Comparison of ENCODE assay signal across 19 cellular contexts in the genomic region with DNA sequence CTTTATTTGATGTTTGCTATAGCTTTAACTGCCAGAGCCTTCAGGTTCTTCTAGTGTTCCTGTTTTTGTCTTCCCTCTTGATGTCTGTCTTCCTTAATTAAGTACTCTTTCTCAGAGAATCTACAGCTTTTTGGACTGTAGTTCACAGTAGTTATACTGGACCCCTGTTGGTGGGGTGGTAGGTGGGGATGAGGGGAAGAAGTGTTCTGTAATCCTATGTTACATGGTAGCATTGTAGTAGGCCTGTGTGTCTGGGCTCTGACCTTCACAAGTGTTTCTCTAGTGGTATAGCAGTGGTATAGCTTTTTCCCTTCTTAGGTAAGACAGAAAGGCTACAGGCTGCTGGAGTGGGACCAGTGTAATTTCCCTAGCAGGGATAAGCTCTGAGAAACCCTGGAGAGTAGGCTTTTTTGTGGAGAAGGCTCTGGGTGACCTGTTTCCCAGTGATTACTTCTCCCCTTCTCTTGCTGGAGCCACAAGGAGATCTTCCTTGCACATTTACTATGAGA. TPM values are rescaled to one million over a fixed set of nuclear protein-coding genes. Genes with fewer than 3 reads are reported as not detected.
DNase-seq lines count a peak whose midpoint lies in the region; ATAC-seq and TF ChIP-seq lines count a peak whose summit lies in the region.
"Had no signal": no experiment of that assay in that cellular context is flagged by ENCODE, and none has a peak within 500 bp of the region (broad histone marks: within the 10 kb centered on the region; RNA-seq: fewer than 3 reads in every experiment).

No MANE protein-coding gene starts in this region.

- H3K4me3 ChIP-seq in GM23338 (no peak overlapping the region), HUES48 (ENCODE audit: low read depth, low read length) (no peak overlapping the region), esophagus muscularis mucosa (no peak overlapping the region), lower lobe of right lung (no peak overlapping the region), right atrium auricular region (no peak overlapping the region)
- H3K4me3 ChIP-seq: BLaER1 treated with 17β-estradiol and CSF1 and Interleukin-3, amounts not matched to agents 10 nM and 100 nM had no signal

- POLR2A ChIA-PET in WTC11 (lab: Charles Lee): no interaction called here

- H3K36me3 Mint-ChIP-seq in GM23338 (ENCODE audit: low read depth): peaks cover 4% of the 10 kb centered on the region; the same call in 1 of the 3 replicates
- peaks cover 6% of the 10 kb centered on the region; the same call in 1 of the 2 replicates for H3K36me3 Mint-ChIP-seq in WTC11
- H3K36me3 Mint-ChIP-seq: CD8-positive, alpha-beta T cell had no signal

- H3K27ac ChIP-seq in GM23338 (ENCODE audit: low read depth): no peak overlapping the region
- peak overlapping the region; percentile 10 for H3K27ac ChIP-seq in HUES48 (ENCODE audit: low read depth, low read length)
- no peak overlapping the region for H3K27ac ChIP-seq in esophagus muscularis mucosa (replicated peaks in 1 of 4)
- H3K27ac ChIP-seq in lower lobe of right lung: no peak overlapping the region
- H3K27ac ChIP-seq in right atrium auricular region: no peak overlapping the region
- H3K27ac ChIP-seq: C4-2B had no signal

- H3K4me3 Mint-ChIP-seq in GM23338 (no peak overlapping the region), WTC11 (no peak overlapping the region)
- H3K4me3 Mint-ChIP-seq: B cell; CD4-positive, alpha-beta T cell; CD8-positive, alpha-beta T cell had no signal

- H3K4me1 Mint-ChIP-seq in GM23338 (peaks cover 22% of the 10 kb centered on the region), WTC11 (peaks cover 30% of the 10 kb centered on the region)
- H3K4me1 Mint-ChIP-seq: B cell had no signal

- TF ChIP-seq CTCF in GM23338 (conservative IDR thresholded peaks at IDR 0.05; ENCODE audit: low read depth in 2 of 2) (no peak), WTC11 (IDR thresholded peaks at IDR 0.05) (no peak), esophagus muscularis mucosa (IDR thresholded peaks at IDR 0.05) (no peak), lower lobe of right lung (IDR thresholded peaks at IDR 0.05) (no peak), right atrium auricular region (IDR thresholded peaks at IDR 0.05) (no peak)

- H3K36me3 ChIP-seq in GM23338 (ENCODE audit: insufficient read depth) (no peaks in the 10 kb centered on the region), HUES48 (ENCODE audit: control insufficient read depth, insufficient read depth, low read length) (no peaks in the 10 kb centered on the region), esophagus muscularis mucosa (no peaks in the 10 kb centered on the region), lower lobe of right lung (no peaks in the 10 kb centered on the region), right atrium auricular region (no peaks in the 10 kb centered on the region)
- H3K36me3 ChIP-seq: BLaER1 treated with 17β-estradiol and CSF1 and Interleukin-3, amounts not matched to agents 10 nM and 100 nM had no signal

- peaks cover 6% of the 10 kb centered on the region; the same call in 1 of the 3 replicates for H3K9me3 Mint-ChIP-seq in GM23338
- H3K9me3 Mint-ChIP-seq in WTC11: peaks cover 19% of the 10 kb centered on the region

- H3K9me3 ChIP-seq in HUES48 (ENCODE audit: control insufficient read depth, insufficient read depth, low read length): no peaks in the 10 kb centered on the region; the same call in 1 of the 2 replicates
- no peaks in the 10 kb centered on the region for H3K9me3 ChIP-seq in esophagus muscularis mucosa
- H3K9me3 ChIP-seq in lower lobe of right lung: no peaks in the 10 kb centered on the region
- peaks cover 0 to 17% of the 10 kb centered on the region in 2 donors for H3K9me3 ChIP-seq in right atrium auricular region
- H3K9me3 ChIP-seq: Caco-2 had no signal

- H3K27me3 Mint-ChIP-seq in GM23338 (ENCODE audit: insufficient read depth, low read depth, poor library complexity) (no peaks in the 10 kb centered on the region), WTC11 (ENCODE audit: low read depth) (no peaks in the 10 kb centered on the region)

- peak; percentile 14 for DNase-seq in GM23338 (ENCODE audit: low spot score)
- no peak for DNase-seq in WTC11 (ENCODE audit: low spot score)
- peak; percentile 62 for DNase-seq in esophagus muscularis mucosa (ENCODE audit: extremely low spot score)
- DNase-seq in lower lobe of right lung: no peak
- no peak for DNase-seq in SIG-M5 (lab: John Stamatoyannopoulos, UW)
- DNase-seq in right atrium auricular region (ENCODE audit: low spot score): no peak
- DNase-seq: 8988T; AML-193; Caco-2; Calu3; CD4-positive, alpha-beta T cell; CD8-positive, alpha-beta T cell; DMS79 treated with DMSO at 0.1 percent for 48 hours; GF-D8 had no signal

- TF ChIP-seq EP300 in esophagus muscularis mucosa (IDR thresholded peaks at IDR 0.05): no peak

- H3K4me1 ChIP-seq in GM23338 (ENCODE audit: insufficient read depth): peaks cover 34% of the 10 kb centered on the region
- peaks cover 31% of the 10 kb centered on the region for H3K4me1 ChIP-seq in HUES48 (ENCODE audit: control insufficient read depth, insufficient read depth, low read length)
- H3K4me1 ChIP-seq in esophagus muscularis mucosa: no peaks in the 10 kb centered on the region
- H3K4me1 ChIP-seq in lower lobe of right lung: no peaks in the 10 kb centered on the region
- H3K4me1 ChIP-seq in right atrium auricular region: no peaks in the 10 kb centered on the region
- H3K4me1 ChIP-seq: Caco-2 had no signal

- no peaks in the 10 kb centered on the region for H3F3A ChIP-seq in GM23338 (replicated peaks; ENCODE audit: low read depth)

- no peak overlapping the region for H3K27ac Mint-ChIP-seq in GM23338
- no peak overlapping the region for H3K27ac Mint-ChIP-seq in WTC11
- H3K27ac Mint-ChIP-seq: B cell; CD4-positive, alpha-beta T cell; CD8-positive, alpha-beta T cell had no signal

- CTCF ChIA-PET in WTC11 (lab: Charles Lee): interaction anchor here (1.0 to 1.4 kb wide), 2 partner anchors 59 to 61 kb away, joined by 4 to 5 read pairs; no protein-coding TSS in a partner anchor

- intact Hi-C loops in esophagus muscularis mucosa (cut with DNase I) (no loop called here), lower lobe of right lung (cut with DNase I) (no loop called here)

- H2AFZ ChIP-seq in GM23338: no peak overlapping the region

- no peaks in the 10 kb centered on the region for H4K20me1 ChIP-seq in GM23338 (replicated peaks; ENCODE audit: insufficient read depth)
- H4K20me1 ChIP-seq: BLaER1 treated with 17β-estradiol and CSF1 and Interleukin-3, amounts not matched to agents 10 nM and 100 nM had no signal

- ATAC-seq in GM23338 (peak; percentile 52), WTC11 (peak; percentile 70), lower lobe of right lung (no peak), HG03159 (IDR thresholded peaks at IDR 0.05; ENCODE audit: unreplicated experiment) (no peak)
- ATAC-seq: CD8-positive, alpha-beta T cell had no signal

- H3K79me2 ChIP-seq in GM23338 (replicated peaks; ENCODE audit: insufficient read depth): no peaks in the 10 kb centered on the region

- no peak overlapping the region for H3K9ac ChIP-seq in HUES48 (ENCODE audit: low read depth, low read length)
- H3K9ac ChIP-seq: BLaER1 treated with 17β-estradiol and CSF1 and Interleukin-3, amounts not matched to agents 10 nM and 100 nM had no signal

- no peak overlapping the region for H3K4me2 ChIP-seq in GM23338

- H3K9me2 ChIP-seq in GM23338 (ENCODE audit: insufficient read depth): no peaks in the 10 kb centered on the region

- H3K27me3 ChIP-seq in GM23338 (ENCODE audit: insufficient read depth): no peaks in the 10 kb centered on the region
- no peaks in the 10 kb centered on the region for H3K27me3 ChIP-seq in HUES48 (ENCODE audit: control insufficient read depth, insufficient read depth, low read length)
- peaks cover 0 to 3% (median 0%) of the 10 kb centered on the region in 4 donors for H3K27me3 ChIP-seq in esophagus muscularis mucosa
- H3K27me3 ChIP-seq in lower lobe of right lung (ENCODE audit: low read depth): no peaks in the 10 kb centered on the region
- no peaks in the 10 kb centered on the region for H3K27me3 ChIP-seq in right atrium auricular region
- H3K27me3 ChIP-seq: BLaER1 treated with 17β-estradiol and CSF1 and Interleukin-3, amounts not matched to agents 10 nM and 100 nM had no signal

- TF ChIP-seq POLR2A in esophagus muscularis mucosa (IDR thresholded peaks at IDR 0.05; ENCODE audit: low read depth): no peak

TF ChIP-seq in GM23338, 12 proteins besides CTCF, POLR2A, EP300 and RAD21 (continues in another document):
- no peak for TF ChIP-seq ETS1 (IDR thresholded peaks at IDR 0.05)

TF ChIP-seq in WTC11, 78 proteins besides CTCF, POLR2A, EP300 and RAD21 (continues in another document):
- TF ChIP-seq FOXP1 (CRISPR knock-in tag; IDR thresholded peaks at IDR 0.05; ENCODE audit: borderline replicate concordance): no peak

RNA-seq across cellular contexts. Expression of gene CHRNA7, which starts 59.6 kb away (rescaled TPM):
- 5.1 and 8.2 TPM in 2 replicates for total RNA-seq in GM23338 (2014; rRNA removed; shearing (Covaris generic))
- polyA plus RNA-seq in GM23338 (2016; fragmentation: Nextera tagmentation; extraction: Ambion mirVana): 3.8 and 4.6 TPM in 2 replicates
- total RNA-seq in WTC11 (2021) (5.6 to 7.8 TPM (median 7.3 TPM) in 3 replicates), esophagus muscularis mucosa (1 to 10 TPM in 3 of 4 donors, under 1 TPM in 1; 0.83 to 2.8 (median 1.7) TPM), lower lobe of right lung (0.92 TPM), right atrium auricular region (1 to 10 TPM in 1 of 2 donors, not detected in 1; 1.1 TPM)
- total RNA-seq: B cell; CD4-positive, alpha-beta T cell; CD8-positive, alpha-beta T cell had no signal

Comparison
In these comparisons a context has a peak if more than half of its experiments do, and no peak if none do; other contexts are left out.
1. ATAC-seq: peak in GM23338 (single experiment) and WTC11 (single experiment); none in lower lobe of right lung (0 of 2) and HG03159 (single experiment).
2. DNase-seq: peak in GM23338 (single experiment) and esophagus muscularis mucosa (single experiment); none in WTC11 (single experiment), lower lobe of right lung (single experiment), SIG-M5 (single experiment) and right atrium auricular region (single experiment).